ENCODE assay signal across 8 cellular contexts in genomic region chr16:27312580-27313421, GRCh38. TPM values are rescaled to one million over a fixed set of nuclear protein-coding genes. Genes with fewer than 3 reads are reported as not detected.
A peak's percentile ranks its signal among the peaks of the same experiment; 100 is the strongest.
DNase-seq lines count a peak whose midpoint lies in the region; TF ChIP-seq lines count a peak whose summit lies in the region.

No MANE protein-coding gene starts in this region.

- H3K79me2 ChIP-seq in mammary epithelial cell (ENCODE audit: insufficient read depth, low read length): peaks cover 38% of the 10 kb centered on the region

- no peak for DNase-seq in activated naive CD4-positive, alpha-beta T cell (lab: John Stamatoyannopoulos, UW)
- no peak for DNase-seq in mammary epithelial cell
- DNase-seq in mesothelial cell of epicardium (ENCODE audit: low spot score in 2 of 2, unreplicated experiment in 2 of 2): no peak
- DNase-seq in DMS 273 (lab: John Stamatoyannopoulos, UW; ENCODE audit: unreplicated experiment): no peak
- no peak for DNase-seq in kidney tubule cell (ENCODE audit: low spot score)
- no peak for DNase-seq in GM03348 (ENCODE audit: low spot score)

- CTCF ChIA-PET in mammary epithelial cell (lab: Charles Lee; ENCODE audit: low non-redundant PET): no interaction called here

- H3K9me3 Mint-ChIP-seq in activated naive CD4-positive, alpha-beta T cell treated with anti-CD3 and anti-CD28 coated beads, Interleukin-2, amount 50 U/mL, for 24 hours: no peaks in the 10 kb centered on the region
- H3K9me3 Mint-ChIP-seq in mesothelial cell of epicardium: peaks cover 3% of the 10 kb centered on the region

- H3K4me1 Mint-ChIP-seq in activated naive CD4-positive, alpha-beta T cell treated with anti-CD3 and anti-CD28 coated beads, Interleukin-2, amount 50 U/mL, for 24 hours: peaks cover 29% of the 10 kb centered on the region
- no peaks in the 10 kb centered on the region for H3K4me1 Mint-ChIP-seq in mesothelial cell of epicardium

- no TSS peak for BruUV-seq in mammary epithelial cell (replicated peaks; lab: Mats Ljungman, UMichigan)

- H3K4me3 Mint-ChIP-seq in activated naive CD4-positive, alpha-beta T cell treated with anti-CD3 and anti-CD28 coated beads, Interleukin-2, amount 50 U/mL, for 24 hours: peak overlapping the region; percentile 89
- H3K4me3 Mint-ChIP-seq in mesothelial cell of epicardium: peak overlapping the region; percentile 84

- peaks cover 16% of the 10 kb centered on the region for H3K36me3 Mint-ChIP-seq in activated naive CD4-positive, alpha-beta T cell treated with anti-CD3 and anti-CD28 coated beads, Interleukin-2, amount 50 U/mL, for 24 hours
- H3K36me3 Mint-ChIP-seq in mesothelial cell of epicardium: no peaks in the 10 kb centered on the region

- no peaks in the 10 kb centered on the region for H3K27me3 ChIP-seq in mammary epithelial cell (ENCODE audit: insufficient read depth, low read length)

- TF ChIP-seq CTCF in mammary epithelial cell (conservative IDR thresholded peaks at IDR 0.05 in 1 of 2, IDR thresholded peaks at IDR 0.05 in 1 of 2; ENCODE audit: extremely low read depth in 1 of 2, insufficient read depth in 1 of 2, low read depth in 1 of 2, low read length in 2 of 2) (no peak), mesothelial cell of epicardium (IDR thresholded peaks at IDR 0.05; ENCODE audit: unreplicated experiment) (no peak)

- 65% methylated on average over 11 of the region's 11 CpGs for WGBS in mammary epithelial cell (ENCODE audit: low coverage, missing lambda C conversion rate)
- 69% methylated on average over 11 of the region's 11 CpGs for WGBS in urinary bladder

- no peaks in the 10 kb centered on the region for H3K27me3 Mint-ChIP-seq in activated naive CD4-positive, alpha-beta T cell treated with anti-CD3 and anti-CD28 coated beads, Interleukin-2, amount 50 U/mL, for 24 hours
- peaks cover 38% of the 10 kb centered on the region for H3K27me3 Mint-ChIP-seq in mesothelial cell of epicardium (ENCODE audit: low read depth)

- peak overlapping the region; percentile 96 for H3K27ac Mint-ChIP-seq in activated naive CD4-positive, alpha-beta T cell treated with anti-CD3 and anti-CD28 coated beads, Interleukin-2, amount 50 U/mL, for 24 hours
- no peak overlapping the region for H3K27ac Mint-ChIP-seq in mesothelial cell of epicardium

- no peaks in the 10 kb centered on the region for H4K20me1 ChIP-seq in mammary epithelial cell (ENCODE audit: insufficient read depth, low read length)

- H3K4me1 ChIP-seq in mammary epithelial cell (ENCODE audit: insufficient read depth, low read length) (peaks cover 28% of the 10 kb centered on the region), urinary bladder (ENCODE audit: insufficient read depth) (no peaks in the 10 kb centered on the region)

- dilution Hi-C loops in mammary epithelial cell (cut with HindIII; ENCODE audit: low sequenced_read_pairs): loop anchor here (5.0 kb wide), 2 partner anchors 40 to 70 kb away; no protein-coding TSS in a partner anchor

- peak overlapping the region; percentile 89 for H3K4me2 ChIP-seq in mammary epithelial cell (ENCODE audit: insufficient read depth, low read depth, low read length)

- H2AFZ ChIP-seq in mammary epithelial cell (ENCODE audit: low read depth, low read length): peak overlapping the region; percentile 74

- H3K36me3 ChIP-seq in mammary epithelial cell (ENCODE audit: insufficient read depth, low read length): no peaks in the 10 kb centered on the region
- no peaks in the 10 kb centered on the region for H3K36me3 ChIP-seq in urinary bladder (ENCODE audit: insufficient read depth)

- no peak overlapping the region for H3K9ac ChIP-seq in mammary epithelial cell (ENCODE audit: insufficient read depth, low read length)

- peak overlapping the region; percentile 89 for H3K27ac ChIP-seq in mammary epithelial cell (ENCODE audit: insufficient read depth, low read depth, low read length)
- H3K27ac ChIP-seq in urinary bladder (ENCODE audit: low read depth): no peak overlapping the region

- H3K4me3 ChIP-seq in mammary epithelial cell (replicated peaks in 1 of 3; ENCODE audit: insufficient read depth in 1 of 3, low read depth in 2 of 3, low read length in 3 of 3): peak overlapping the region; percentile 61 to 87 (median 70)
- peak overlapping the region; percentile 81 for H3K4me3 ChIP-seq in urinary bladder (ENCODE audit: low read depth, low read length)

- no peaks in the 10 kb centered on the region for H3K9me3 ChIP-seq in mammary epithelial cell (replicated peaks; ENCODE audit: insufficient read depth, low read length)

- in situ Hi-C loops in mammary epithelial cell (cut with MboI; ENCODE audit: low sequenced_read_pairs in 2 of 2): loop anchor here in 1 of 2 donors (5.0 kb wide), 1 partner anchor 46 kb away; the partner anchor contains the start of gene NSMCE1

- intact Hi-C loops in mammary epithelial cell (cut with micrococcal nuclease): no loop called here

RNA-seq across cellular contexts. Expression of gene IL4R, which starts 1.0 kb away (rescaled TPM):
- total RNA-seq in mammary epithelial cell: 100 to 1,000 TPM in 1 of 2 donors, 10 to 100 TPM in 1; 69.8 to 152 TPM
- polyA plus RNA-seq in mammary epithelial cell: 94.9 TPM
- 198 TPM for polyA minus RNA-seq in mammary epithelial cell
- 6.4 to 8.2 TPM (median 6.8 TPM) in 3 replicates for total RNA-seq in mesothelial cell of epicardium
- total RNA-seq in urinary bladder: 26.2 TPM
- 75.2 TPM for polyA plus RNA-seq in urinary bladder

RNA-seq across cellular contexts. Expression of gene NSMCE1, which starts 44.2 kb away (rescaled TPM):
- 10 to 100 TPM; 71.6 to 81.2 TPM for total RNA-seq in mammary epithelial cell
- 54.1 TPM for polyA plus RNA-seq in mammary epithelial cell
- 71.1 TPM for polyA minus RNA-seq in mammary epithelial cell
- 25.4 to 26.6 TPM (median 25.8 TPM) in 3 replicates for total RNA-seq in mesothelial cell of epicardium
- total RNA-seq in urinary bladder: 33.9 TPM
- polyA plus RNA-seq in urinary bladder: 76.3 TPM
